1 cellular context compared by ENCODE assay signal in the genomic region with DNA sequence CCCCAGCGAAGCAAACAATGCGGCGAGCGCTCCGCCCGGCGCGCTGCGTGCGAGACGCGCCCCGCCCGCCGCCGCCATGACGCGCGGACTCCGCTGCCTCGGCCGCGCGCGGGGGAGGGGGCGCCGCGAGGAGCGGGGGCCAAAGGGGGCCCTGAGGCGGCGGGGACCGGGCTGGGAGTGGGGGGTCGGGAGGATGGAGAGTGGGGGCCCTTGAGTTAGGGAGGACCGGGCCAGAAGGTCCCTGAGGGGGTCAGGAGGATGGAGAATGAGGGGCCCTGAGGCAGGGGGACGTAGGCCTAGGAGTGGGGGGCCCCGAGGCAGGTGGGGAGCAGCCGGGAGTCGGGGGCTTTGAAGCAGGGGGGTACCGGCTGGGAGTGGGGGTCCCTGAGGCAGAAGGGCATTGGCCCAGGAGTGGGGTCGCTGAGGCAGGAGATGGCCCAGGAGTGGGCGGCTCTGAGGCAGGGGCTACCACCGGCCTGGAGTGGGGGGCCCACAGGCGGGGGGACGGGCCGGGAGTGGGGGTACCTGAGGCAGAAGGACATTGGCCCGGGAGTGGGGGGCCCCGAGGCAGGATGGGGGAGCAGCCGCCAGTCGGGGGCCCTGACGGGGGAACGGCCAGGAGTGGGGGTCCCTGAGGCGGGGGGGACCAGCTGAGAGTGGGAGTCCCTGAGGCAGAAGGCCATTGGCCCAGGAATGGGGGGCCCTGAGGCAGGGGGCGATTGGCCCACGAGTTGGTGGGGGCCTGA.
TF ChIP-seq lines count a peak whose summit lies in the region.

A gene (minus strand): TSS at position 21 of the 746 bp plus-strand sequence. CDS start 3,556 bp downstream, outside the sequence.

TF ChIP-seq in HEK293, 187 proteins besides CTCF, POLR2A, EP300 and RAD21 (continued from another document):
- TF ChIP-seq, protein P1, sequence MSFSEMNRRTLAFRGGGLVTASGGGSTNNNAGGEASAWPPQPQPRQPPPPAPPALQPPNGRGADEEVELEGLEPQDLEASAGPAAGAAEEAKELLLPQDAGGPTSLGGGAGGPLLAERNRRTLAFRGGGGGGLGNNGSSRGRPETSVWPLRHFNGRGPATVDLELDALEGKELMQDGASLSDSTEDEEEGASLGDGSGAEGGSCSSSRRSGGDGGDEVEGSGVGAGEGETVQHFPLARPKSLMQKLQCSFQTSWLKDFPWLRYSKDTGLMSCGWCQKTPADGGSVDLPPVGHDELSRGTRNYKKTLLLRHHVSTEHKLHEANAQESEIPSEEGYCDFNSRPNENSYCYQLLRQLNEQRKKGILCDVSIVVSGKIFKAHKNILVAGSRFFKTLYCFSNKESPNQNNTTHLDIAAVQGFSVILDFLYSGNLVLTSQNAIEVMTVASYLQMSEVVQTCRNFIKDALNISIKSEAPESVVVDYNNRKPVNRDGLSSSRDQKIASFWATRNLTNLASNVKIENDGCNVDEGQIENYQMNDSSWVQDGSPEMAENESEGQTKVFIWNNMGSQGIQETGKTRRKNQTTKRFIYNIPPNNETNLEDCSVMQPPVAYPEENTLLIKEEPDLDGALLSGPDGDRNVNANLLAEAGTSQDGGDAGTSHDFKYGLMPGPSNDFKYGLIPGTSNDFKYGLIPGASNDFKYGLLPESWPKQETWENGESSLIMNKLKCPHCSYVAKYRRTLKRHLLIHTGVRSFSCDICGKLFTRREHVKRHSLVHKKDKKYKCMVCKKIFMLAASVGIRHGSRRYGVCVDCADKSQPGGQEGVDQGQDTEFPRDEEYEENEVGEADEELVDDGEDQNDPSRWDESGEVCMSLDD (tag by site-specific recombination; IDR thresholded peaks at IDR 0.05) = peak; percentile 92
- 0 out of 2 replicates have a peak, but pooled peaks have one; percentile 33 for TF ChIP-seq ZXDB (tag by site-specific recombination; IDR thresholded peaks at IDR 0.05)
- TF ChIP-seq, protein P2, sequence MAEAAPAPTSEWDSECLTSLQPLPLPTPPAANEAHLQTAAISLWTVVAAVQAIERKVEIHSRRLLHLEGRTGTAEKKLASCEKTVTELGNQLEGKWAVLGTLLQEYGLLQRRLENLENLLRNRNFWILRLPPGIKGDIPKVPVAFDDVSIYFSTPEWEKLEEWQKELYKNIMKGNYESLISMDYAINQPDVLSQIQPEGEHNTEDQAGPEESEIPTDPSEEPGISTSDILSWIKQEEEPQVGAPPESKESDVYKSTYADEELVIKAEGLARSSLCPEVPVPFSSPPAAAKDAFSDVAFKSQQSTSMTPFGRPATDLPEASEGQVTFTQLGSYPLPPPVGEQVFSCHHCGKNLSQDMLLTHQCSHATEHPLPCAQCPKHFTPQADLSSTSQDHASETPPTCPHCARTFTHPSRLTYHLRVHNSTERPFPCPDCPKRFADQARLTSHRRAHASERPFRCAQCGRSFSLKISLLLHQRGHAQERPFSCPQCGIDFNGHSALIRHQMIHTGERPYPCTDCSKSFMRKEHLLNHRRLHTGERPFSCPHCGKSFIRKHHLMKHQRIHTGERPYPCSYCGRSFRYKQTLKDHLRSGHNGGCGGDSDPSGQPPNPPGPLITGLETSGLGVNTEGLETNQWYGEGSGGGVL (tag by site-specific recombination; IDR thresholded peaks at IDR 0.05) = peak; percentile 26; the same call in 1 of the 2 replicates
- TF ChIP-seq ZBTB8A (tag by site-specific recombination; IDR thresholded peaks at IDR 0.05) = 0 out of 2 replicates have a peak, but pooled peaks have one; percentile 21
- TF ChIP-seq ZNF624 (tag by site-specific recombination; IDR thresholded peaks at IDR 0.05) = no peak
- peak; percentile 19; the same call in 1 of the 2 replicates for TF ChIP-seq GLIS2 (tag by site-specific recombination; IDR thresholded peaks at IDR 0.05)
